In the genomic region with DNA sequence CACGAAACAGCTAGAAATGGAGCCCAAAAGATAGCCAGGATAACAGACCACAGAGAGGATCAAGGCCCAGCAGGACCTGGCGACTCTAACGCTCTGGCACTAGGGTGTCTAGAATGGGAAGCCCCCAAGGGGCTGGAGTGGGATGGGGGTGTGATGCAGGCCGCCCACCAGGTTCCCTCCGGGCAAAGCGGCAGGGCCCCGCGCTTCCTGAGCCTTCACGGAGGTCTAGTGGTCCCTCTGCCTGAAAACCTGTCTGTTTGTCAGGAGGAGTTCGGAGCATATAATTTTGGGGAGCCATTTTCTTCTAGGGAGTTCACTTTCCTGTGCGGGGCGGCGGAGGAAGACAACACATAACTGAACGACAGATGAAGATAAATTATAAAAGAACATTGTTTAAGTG, we compare ENCODE assay signal across 9 cellular contexts. TPM values are rescaled to one million over a fixed set of nuclear protein-coding genes. Genes with fewer than 3 reads are reported as not detected.
DNase-seq lines count a peak whose midpoint lies in the region; ATAC-seq and TF ChIP-seq lines count a peak whose summit lies in the region.
"Had no signal": no experiment of that assay in that cellular context is flagged by ENCODE, and none has a peak within 500 bp of the region (broad histone marks: within the 10 kb centered on the region; RNA-seq: fewer than 3 reads in every experiment).

No MANE protein-coding gene starts in this region.

- peaks cover 12% of the 10 kb centered on the region for H3K4me1 Mint-ChIP-seq in endodermal cell
- peaks cover 6 to 10% of the 10 kb centered on the region in 2 donors for H3K4me1 Mint-ChIP-seq in natural killer cell treated with Interleukin-12 subunit alpha and Interleukin-12 subunit beta and Interleukin-15 and Interleukin-18, amount 100 ng/mL, for 72 hours (ENCODE audit: low read depth in 2 of 2)

- H3K9me3 Mint-ChIP-seq in endodermal cell = peaks cover 1% of the 10 kb centered on the region
- H3K9me3 Mint-ChIP-seq in natural killer cell treated with Interleukin-12 subunit alpha and Interleukin-12 subunit beta and Interleukin-15 and Interleukin-18, amount 100 ng/mL, for 72 hours = no peaks in the 10 kb centered on the region

- H3K4me3 Mint-ChIP-seq in endodermal cell = peak overlapping the region; percentile 53
- H3K4me3 Mint-ChIP-seq in natural killer cell treated with Interleukin-12 subunit alpha and Interleukin-12 subunit beta and Interleukin-15 and Interleukin-18, amount 100 ng/mL, for 72 hours = peak overlapping the region; percentile 39

- peak overlapping the region; percentile 52 for H3K27ac Mint-ChIP-seq in endodermal cell
- H3K27ac Mint-ChIP-seq in natural killer cell treated with Interleukin-12 subunit alpha and Interleukin-12 subunit beta and Interleukin-15 and Interleukin-18, amount 100 ng/mL, for 72 hours = peak overlapping the region in 1 of 2 donors; percentile 37

- H3K27ac ChIP-seq in left ventricle myocardium inferior (replicated peaks) (no peak overlapping the region), endodermal cell (ENCODE audit: low read depth, low read length) (no peak overlapping the region), upper lobe of right lung (no peak overlapping the region)

- TF ChIP-seq CTCF in left ventricle myocardium inferior (IDR thresholded peaks at IDR 0.05; ENCODE audit: borderline replicate concordance) = no peak
- TF ChIP-seq CTCF in endodermal cell (conservative IDR thresholded peaks at IDR 0.05) = no peak
- TF ChIP-seq CTCF in upper lobe of right lung (IDR thresholded peaks at IDR 0.05) = no peak

- H3K4me1 ChIP-seq in left ventricle myocardium inferior = peaks cover 11% of the 10 kb centered on the region
- H3K4me1 ChIP-seq in endodermal cell (ENCODE audit: control insufficient read depth, insufficient read depth, low read length) = no peaks in the 10 kb centered on the region
- H3K4me1 ChIP-seq in upper lobe of right lung = peaks cover 9% of the 10 kb centered on the region

- no peaks in the 10 kb centered on the region for H3K36me3 Mint-ChIP-seq in endodermal cell (ENCODE audit: low read depth)
- no peaks in the 10 kb centered on the region for H3K36me3 Mint-ChIP-seq in natural killer cell treated with Interleukin-12 subunit alpha and Interleukin-12 subunit beta and Interleukin-15 and Interleukin-18, amount 100 ng/mL, for 72 hours

- H3K27me3 ChIP-seq in left ventricle myocardium inferior (ENCODE audit: low read depth) = peaks cover 56% of the 10 kb centered on the region
- H3K27me3 ChIP-seq in endodermal cell (ENCODE audit: control insufficient read depth, insufficient read depth, low read length, poor library complexity, severe bottlenecking) = peaks cover 7% of the 10 kb centered on the region
- no peaks in the 10 kb centered on the region for H3K27me3 ChIP-seq in upper lobe of right lung

- peaks cover 7% of the 10 kb centered on the region for H3K27me3 Mint-ChIP-seq in endodermal cell (ENCODE audit: insufficient read depth)
- peaks cover 13 to 28% of the 10 kb centered on the region in 2 donors for H3K27me3 Mint-ChIP-seq in natural killer cell treated with Interleukin-12 subunit alpha and Interleukin-12 subunit beta and Interleukin-15 and Interleukin-18, amount 100 ng/mL, for 72 hours

- WGBS in endodermal cell (ENCODE audit: insufficient coverage in 1 of 2, insufficient read length in 1 of 2), 2 experiments = 74 to 88% methylated on average over 11 to 14 of the region's 14 CpGs

- H3K9me3 ChIP-seq in left ventricle myocardium inferior (replicated peaks) = no peaks in the 10 kb centered on the region
- peaks cover 3% of the 10 kb centered on the region for H3K9me3 ChIP-seq in endodermal cell (ENCODE audit: control insufficient read depth, low read length)
- no peaks in the 10 kb centered on the region for H3K9me3 ChIP-seq in upper lobe of right lung

- no peak for ATAC-seq in Right ventricle myocardium superior (ENCODE audit: poor library complexity)
- ATAC-seq in natural killer cell treated with Interleukin-12 subunit alpha and Interleukin-12 subunit beta and Interleukin-15 and Interleukin-18, amount 100 ng/mL, for 72 hours = no peak
- no peak for ATAC-seq in upper lobe of right lung
- ATAC-seq in HG02763 (IDR thresholded peaks at IDR 0.05; ENCODE audit: unreplicated experiment) = no peak

- peak overlapping the region; percentile 52 for H3K4me3 ChIP-seq in left ventricle myocardium inferior
- peak overlapping the region; percentile 69 for H3K4me3 ChIP-seq in endodermal cell (ENCODE audit: low read length)
- peak overlapping the region; percentile 39 for H3K4me3 ChIP-seq in upper lobe of right lung

- DNase-seq in left ventricle myocardium inferior (no peak), Right ventricle myocardium superior (no peak), endodermal cell (no peak), upper lobe of right lung (no peak), KG1 (lab: John Stamatoyannopoulos, UW) (no peak), hepatic stellate cell (ENCODE audit: low spot score) (no peak)
- no peak for DNase-seq in natural killer cell treated with Interleukin-12 subunit alpha and Interleukin-12 subunit beta and Interleukin-15 and Interleukin-18, amount 100 ng/mL, for 72 hours (ENCODE audit: low spot score)

- intact Hi-C loops in left ventricle myocardium inferior (cut with micrococcal nuclease) = no loop called here
- intact Hi-C loops in Right ventricle myocardium superior (cut with DNase I) = no loop called here
- intact Hi-C loops in upper lobe of right lung (cut with DNase I) = no loop called here

- H3K36me3 ChIP-seq in left ventricle myocardium inferior (no peaks in the 10 kb centered on the region), endodermal cell (ENCODE audit: control insufficient read depth, insufficient read depth, low read length) (no peaks in the 10 kb centered on the region), upper lobe of right lung (no peaks in the 10 kb centered on the region)

- no peak overlapping the region for H3K9ac ChIP-seq in endodermal cell (ENCODE audit: extremely low read depth, low read length, poor library complexity, severe bottlenecking)

RNA-seq across cellular contexts. Expression of gene FXYD4, which starts 48.2 kb away (rescaled TPM):
- total RNA-seq in left ventricle myocardium inferior = not detected
- total RNA-seq in Right ventricle myocardium superior = not detected
- under 1 TPM in 1 of 2 donors, not detected in 1; 0.97 TPM for total RNA-seq in endodermal cell
- not detected for polyA plus RNA-seq in endodermal cell (2013, experiment 1 of 2)
- polyA plus RNA-seq in endodermal cell (2013, experiment 2 of 2) = not detected
- not detected for total RNA-seq in natural killer cell treated with Interleukin-12 subunit alpha and Interleukin-12 subunit beta and Interleukin-15 and Interleukin-18, amount 100 ng/mL, for 72 hours
- 1.1 TPM for total RNA-seq in upper lobe of right lung
- total RNA-seq: aorta had no signal
- polyA plus RNA-seq: aorta had no signal

RNA-seq across cellular contexts. Expression of gene RASGEF1A, which starts 56.4 kb away (rescaled TPM):
- total RNA-seq in left ventricle myocardium inferior (1.1 TPM), Right ventricle myocardium superior (1.6 TPM), endodermal cell (10 to 100 TPM in 1 of 2 donors, 1 to 10 TPM in 1; 8.1 to 13.4 TPM), upper lobe of right lung (2.6 TPM)
- 5.3 TPM for polyA plus RNA-seq in endodermal cell (2013, experiment 1 of 2)
- polyA plus RNA-seq in endodermal cell (2013, experiment 2 of 2) = 4.2 TPM
- 1 to 10 TPM in 1 of 2 donors, under 1 TPM in 1; 0.69 to 1.1 TPM for total RNA-seq in natural killer cell treated with Interleukin-12 subunit alpha and Interleukin-12 subunit beta and Interleukin-15 and Interleukin-18, amount 100 ng/mL, for 72 hours
